In the genomic region with DNA sequence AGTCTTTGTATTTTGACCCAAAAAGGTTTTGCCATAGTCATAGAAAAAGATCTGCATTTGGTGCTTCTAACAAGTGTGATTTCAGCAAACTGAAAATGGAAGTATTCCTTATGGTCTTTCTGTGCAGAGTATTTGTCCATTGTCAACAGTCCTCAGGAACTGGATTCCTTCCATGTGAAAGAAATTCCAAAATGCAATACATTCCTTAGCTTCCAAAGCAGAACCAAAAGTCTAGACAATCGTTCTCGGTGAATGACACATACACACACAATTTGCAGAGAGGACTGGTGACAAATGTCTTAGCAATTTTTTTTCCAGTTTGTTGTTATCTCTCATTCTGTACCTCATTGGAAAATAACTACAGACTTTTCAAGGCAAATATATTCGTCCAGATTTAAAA, we compare ENCODE assay signal across 11 cellular contexts.
DNase-seq lines count a peak whose midpoint lies in the region; ATAC-seq and TF ChIP-seq lines count a peak whose summit lies in the region.
"Had no signal": no experiment of that assay in that cellular context is flagged by ENCODE, and none has a peak within 500 bp of the region (broad histone marks: within the 10 kb centered on the region; RNA-seq: fewer than 3 reads in every experiment).

No MANE protein-coding gene starts in this region.

- TF ChIP-seq CTCF in fibroblast of the aortic adventitia (IDR thresholded peaks at IDR 0.05; ENCODE audit: insufficient read depth, low read length) (no peak), retinal pigment epithelial cell (conservative IDR thresholded peaks at IDR 0.05; ENCODE audit: low read depth, low read length) (no peak)

- DNase-seq in GM04503 (ENCODE audit: low read depth) (peak; percentile 86), fibroblast of the aortic adventitia (ENCODE audit: low read depth) (peak; percentile 83), retinal pigment epithelial cell (ENCODE audit: low read depth) (peak; percentile 62), DMS 273 treated with DMSO at 0.1 percent for 48 hours (lab: John Stamatoyannopoulos, UW) (no peak)
- DNase-seq in stimulated activated CD8-positive, alpha-beta memory T cell treated with anti-CD3 and anti-CD28 coated beads, Interleukin-4, amount 100 ng/mL, for 48 hours = no peak
- DNase-seq: mucosa of descending colon, retina, RPMI8226 had no signal

- H3K4me3 ChIP-seq in fibroblast of the aortic adventitia (ENCODE audit: low read depth, low read length) = no peak overlapping the region
- no peak overlapping the region for H3K4me3 ChIP-seq in retinal pigment epithelial cell (ENCODE audit: low read length)
- H3K4me3 ChIP-seq: mucosa of descending colon had no signal

- ATAC-seq in SK-N-SH treated with all-trans-retinoic acid at 6 μM for 48 hours (peak; percentile 69), GM19351 (IDR thresholded peaks at IDR 0.05; ENCODE audit: unreplicated experiment) (no peak), GM19452 (IDR thresholded peaks at IDR 0.05; ENCODE audit: unreplicated experiment) (no peak)
- ATAC-seq: mucosa of descending colon had no signal

TF ChIP-seq in SK-N-SH treated with all-trans-retinoic acid at 6 μM for 48 hours, 23 proteins besides CTCF, POLR2A, EP300 and RAD21:
- TF ChIP-seq, protein P1, sequence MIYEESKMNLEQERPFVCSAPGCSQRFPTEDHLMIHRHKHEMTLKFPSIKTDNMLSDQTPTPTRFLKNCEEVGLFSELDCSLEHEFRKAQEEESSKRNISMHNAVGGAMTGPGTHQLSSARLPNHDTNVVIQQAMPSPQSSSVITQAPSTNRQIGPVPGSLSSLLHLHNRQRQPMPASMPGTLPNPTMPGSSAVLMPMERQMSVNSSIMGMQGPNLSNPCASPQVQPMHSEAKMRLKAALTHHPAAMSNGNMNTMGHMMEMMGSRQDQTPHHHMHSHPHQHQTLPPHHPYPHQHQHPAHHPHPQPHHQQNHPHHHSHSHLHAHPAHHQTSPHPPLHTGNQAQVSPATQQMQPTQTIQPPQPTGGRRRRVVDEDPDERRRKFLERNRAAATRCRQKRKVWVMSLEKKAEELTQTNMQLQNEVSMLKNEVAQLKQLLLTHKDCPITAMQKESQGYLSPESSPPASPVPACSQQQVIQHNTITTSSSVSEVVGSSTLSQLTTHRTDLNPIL (CRISPR knock-in tag; IDR thresholded peaks at IDR 0.05; ENCODE audit: low read depth) = no peak
- TF ChIP-seq SNAI2 (CRISPR knock-in tag; IDR thresholded peaks at IDR 0.05) = no peak
- TF ChIP-seq ARNTL (CRISPR knock-in tag; IDR thresholded peaks at IDR 0.05; ENCODE audit: borderline replicate concordance, low read depth) = no peak
- TF ChIP-seq GLIS3 (CRISPR knock-in tag; IDR thresholded peaks at IDR 0.05) = no peak
- no peak for TF ChIP-seq ZFP30 (CRISPR knock-in tag; IDR thresholded peaks at IDR 0.05)
- no peak for TF ChIP-seq ZFP3 (CRISPR knock-in tag; IDR thresholded peaks at IDR 0.05)
- no peak for TF ChIP-seq CSDC2 (CRISPR knock-in tag; IDR thresholded peaks at IDR 0.05)
- TF ChIP-seq ZNF70 (CRISPR knock-in tag; IDR thresholded peaks at IDR 0.05) = no peak
- TF ChIP-seq ZNF8 (CRISPR knock-in tag; IDR thresholded peaks at IDR 0.05) = no peak
- no peak for TF ChIP-seq TCF4 (CRISPR knock-in tag; IDR thresholded peaks at IDR 0.05; ENCODE audit: borderline replicate concordance)

Comparison
In these comparisons a context has a peak if more than half of its experiments do, and no peak if none do; other contexts are left out.
1. DNase-seq: peak in GM04503 (single experiment), fibroblast of the aortic adventitia (single experiment) and retinal pigment epithelial cell (single experiment); none in stimulated activated CD8-positive, alpha-beta memory T cell treated with anti-CD3 and anti-CD28 coated beads, Interleukin-4, amount 100 ng/mL, for 48 hours (single experiment) and DMS 273 treated with DMSO at 0.1 percent for 48 hours (single experiment).